1 cellular context compared by ENCODE assay signal in the genomic region with DNA sequence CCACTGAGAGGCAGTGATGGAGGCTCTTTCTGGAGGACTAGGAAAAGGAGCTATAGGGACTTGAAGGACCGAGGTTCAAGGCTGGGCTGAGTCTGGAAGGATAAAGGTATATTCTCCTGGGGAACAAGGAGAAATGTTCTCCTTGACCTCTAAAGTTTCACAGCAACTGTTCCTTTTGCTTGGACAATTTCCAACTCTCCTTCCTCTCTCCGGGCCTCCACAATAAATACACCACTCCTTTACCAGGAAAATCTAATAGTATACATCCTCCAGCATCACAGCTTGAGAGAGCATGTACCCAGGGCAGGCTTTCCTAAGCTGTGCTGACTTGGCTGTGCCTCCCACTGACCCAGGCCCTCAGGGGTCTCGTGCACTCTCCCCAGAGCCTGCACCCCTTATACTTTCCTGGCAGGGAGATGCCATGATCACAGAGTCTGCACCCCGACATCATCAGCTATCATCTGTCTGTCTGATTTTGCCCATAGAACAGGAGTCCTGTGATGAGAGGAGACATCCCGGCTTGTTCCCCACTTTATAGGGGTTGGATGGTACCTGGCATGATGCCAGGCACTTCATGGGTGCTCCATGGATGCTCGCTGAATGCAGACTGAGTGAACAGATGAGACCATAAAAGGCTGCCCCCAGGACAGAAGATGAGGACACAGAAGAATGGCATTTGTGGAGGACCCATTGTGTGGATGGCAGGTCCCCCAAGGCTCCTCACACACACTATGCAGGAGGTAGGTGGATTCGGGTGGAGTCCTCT.
TF ChIP-seq lines count a peak whose summit lies in the region.

No MANE protein-coding gene starts in this region.

TF ChIP-seq in endothelial cell of umbilical vein, 7 proteins besides CTCF, POLR2A, EP300 and RAD21 (continued from another document):
- TF ChIP-seq FOS (IDR thresholded peaks at IDR 0.05; ENCODE audit: borderline replicate concordance, insufficient read depth, low read length), result no peak
